2 cellular contexts compared by ENCODE assay signal in genomic region chr2:36569267-36569860, GRCh38.
TF ChIP-seq lines count a peak whose summit lies in the region.

No MANE protein-coding gene starts in this region.

TF ChIP-seq in HCT116, 20 proteins besides CTCF, POLR2A, EP300 and RAD21 (continued from another document):
- no peak for TF ChIP-seq YY1 (IDR thresholded peaks at IDR 0.05; ENCODE audit: extremely low read depth, insufficient replicate concordance, low read depth, low read length)
- TF ChIP-seq CEBPB (IDR thresholded peaks at IDR 0.05; ENCODE audit: low read depth), result no peak
- TF ChIP-seq, protein P1, sequence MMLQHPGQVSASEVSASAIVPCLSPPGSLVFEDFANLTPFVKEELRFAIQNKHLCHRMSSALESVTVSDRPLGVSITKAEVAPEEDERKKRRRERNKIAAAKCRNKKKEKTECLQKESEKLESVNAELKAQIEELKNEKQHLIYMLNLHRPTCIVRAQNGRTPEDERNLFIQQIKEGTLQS (IDR thresholded peaks at IDR 0.05), result no peak
- TF ChIP-seq SIN3A (IDR thresholded peaks at IDR 0.05; ENCODE audit: low read depth), result no peak
- TF ChIP-seq SRF (IDR thresholded peaks at IDR 0.05; ENCODE audit: low read depth), result no peak
- no peak for TF ChIP-seq EZH2 (IDR thresholded peaks at IDR 0.05)
- TF ChIP-seq, protein P2, sequence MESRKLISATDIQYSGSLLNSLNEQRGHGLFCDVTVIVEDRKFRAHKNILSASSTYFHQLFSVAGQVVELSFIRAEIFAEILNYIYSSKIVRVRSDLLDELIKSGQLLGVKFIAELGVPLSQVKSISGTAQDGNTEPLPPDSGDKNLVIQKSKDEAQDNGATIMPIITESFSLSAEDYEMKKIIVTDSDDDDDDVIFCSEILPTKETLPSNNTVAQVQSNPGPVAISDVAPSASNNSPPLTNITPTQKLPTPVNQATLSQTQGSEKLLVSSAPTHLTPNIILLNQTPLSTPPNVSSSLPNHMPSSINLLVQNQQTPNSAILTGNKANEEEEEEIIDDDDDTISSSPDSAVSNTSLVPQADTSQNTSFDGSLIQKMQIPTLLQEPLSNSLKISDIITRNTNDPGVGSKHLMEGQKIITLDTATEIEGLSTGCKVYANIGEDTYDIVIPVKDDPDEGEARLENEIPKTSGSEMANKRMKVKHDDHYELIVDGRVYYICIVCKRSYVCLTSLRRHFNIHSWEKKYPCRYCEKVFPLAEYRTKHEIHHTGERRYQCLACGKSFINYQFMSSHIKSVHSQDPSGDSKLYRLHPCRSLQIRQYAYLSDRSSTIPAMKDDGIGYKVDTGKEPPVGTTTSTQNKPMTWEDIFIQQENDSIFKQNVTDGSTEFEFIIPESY (IDR thresholded peaks at IDR 0.05; ENCODE audit: extremely low read depth, insufficient replicate concordance, low read length), result no peak

TF ChIP-seq in WTC11, 78 proteins besides CTCF, POLR2A, EP300 and RAD21 (continued from another document):
- TF ChIP-seq, protein P3, sequence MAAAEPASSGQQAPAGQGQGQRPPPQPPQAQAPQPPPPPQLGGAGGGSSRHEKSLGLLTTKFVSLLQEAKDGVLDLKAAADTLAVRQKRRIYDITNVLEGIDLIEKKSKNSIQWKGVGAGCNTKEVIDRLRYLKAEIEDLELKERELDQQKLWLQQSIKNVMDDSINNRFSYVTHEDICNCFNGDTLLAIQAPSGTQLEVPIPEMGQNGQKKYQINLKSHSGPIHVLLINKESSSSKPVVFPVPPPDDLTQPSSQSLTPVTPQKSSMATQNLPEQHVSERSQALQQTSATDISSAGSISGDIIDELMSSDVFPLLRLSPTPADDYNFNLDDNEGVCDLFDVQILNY (CRISPR knock-in tag; IDR thresholded peaks at IDR 0.05), result no peak
- TF ChIP-seq ZNF317 (CRISPR knock-in tag; IDR thresholded peaks at IDR 0.05; ENCODE audit: borderline replicate concordance, low read depth), result no peak
- TF ChIP-seq, protein P4, sequence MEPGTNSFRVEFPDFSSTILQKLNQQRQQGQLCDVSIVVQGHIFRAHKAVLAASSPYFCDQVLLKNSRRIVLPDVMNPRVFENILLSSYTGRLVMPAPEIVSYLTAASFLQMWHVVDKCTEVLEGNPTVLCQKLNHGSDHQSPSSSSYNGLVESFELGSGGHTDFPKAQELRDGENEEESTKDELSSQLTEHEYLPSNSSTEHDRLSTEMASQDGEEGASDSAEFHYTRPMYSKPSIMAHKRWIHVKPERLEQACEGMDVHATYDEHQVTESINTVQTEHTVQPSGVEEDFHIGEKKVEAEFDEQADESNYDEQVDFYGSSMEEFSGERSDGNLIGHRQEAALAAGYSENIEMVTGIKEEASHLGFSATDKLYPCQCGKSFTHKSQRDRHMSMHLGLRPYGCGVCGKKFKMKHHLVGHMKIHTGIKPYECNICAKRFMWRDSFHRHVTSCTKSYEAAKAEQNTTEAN (CRISPR knock-in tag; IDR thresholded peaks at IDR 0.05), result no peak
- no peak for TF ChIP-seq FOXP1 (CRISPR knock-in tag; IDR thresholded peaks at IDR 0.05; ENCODE audit: borderline replicate concordance)
- TF ChIP-seq ZNF121 (CRISPR knock-in tag; IDR thresholded peaks at IDR 0.05), result no peak
